In genomic region chr13:77048592-77048991, GRCh38 we compare ENCODE assay signal across 1 cellular context.
TF ChIP-seq lines count a peak whose summit lies in the region.

No MANE protein-coding gene starts in this region.

TF ChIP-seq in WTC11, 78 proteins besides CTCF, POLR2A, EP300 and RAD21 (continued from another document):
- TF ChIP-seq MLX (CRISPR knock-in tag; IDR thresholded peaks at IDR 0.05) (no peak), SOX15 (CRISPR knock-in tag; IDR thresholded peaks at IDR 0.05) (no peak), ZNF281 (CRISPR knock-in tag; IDR thresholded peaks at IDR 0.05) (no peak), ATF3 (CRISPR knock-in tag; conservative IDR thresholded peaks at IDR 0.05) (no peak), ZBTB43 (CRISPR knock-in tag; IDR thresholded peaks at IDR 0.05) (no peak), ZSCAN18 (CRISPR knock-in tag; IDR thresholded peaks at IDR 0.05) (no peak), GTF2I (CRISPR knock-in tag; conservative IDR thresholded peaks at IDR 0.05) (no peak), ZNF416 (CRISPR knock-in tag; IDR thresholded peaks at IDR 0.05) (no peak)
